Comparison of ENCODE assay signal across 16 cellular contexts in the genomic region with DNA sequence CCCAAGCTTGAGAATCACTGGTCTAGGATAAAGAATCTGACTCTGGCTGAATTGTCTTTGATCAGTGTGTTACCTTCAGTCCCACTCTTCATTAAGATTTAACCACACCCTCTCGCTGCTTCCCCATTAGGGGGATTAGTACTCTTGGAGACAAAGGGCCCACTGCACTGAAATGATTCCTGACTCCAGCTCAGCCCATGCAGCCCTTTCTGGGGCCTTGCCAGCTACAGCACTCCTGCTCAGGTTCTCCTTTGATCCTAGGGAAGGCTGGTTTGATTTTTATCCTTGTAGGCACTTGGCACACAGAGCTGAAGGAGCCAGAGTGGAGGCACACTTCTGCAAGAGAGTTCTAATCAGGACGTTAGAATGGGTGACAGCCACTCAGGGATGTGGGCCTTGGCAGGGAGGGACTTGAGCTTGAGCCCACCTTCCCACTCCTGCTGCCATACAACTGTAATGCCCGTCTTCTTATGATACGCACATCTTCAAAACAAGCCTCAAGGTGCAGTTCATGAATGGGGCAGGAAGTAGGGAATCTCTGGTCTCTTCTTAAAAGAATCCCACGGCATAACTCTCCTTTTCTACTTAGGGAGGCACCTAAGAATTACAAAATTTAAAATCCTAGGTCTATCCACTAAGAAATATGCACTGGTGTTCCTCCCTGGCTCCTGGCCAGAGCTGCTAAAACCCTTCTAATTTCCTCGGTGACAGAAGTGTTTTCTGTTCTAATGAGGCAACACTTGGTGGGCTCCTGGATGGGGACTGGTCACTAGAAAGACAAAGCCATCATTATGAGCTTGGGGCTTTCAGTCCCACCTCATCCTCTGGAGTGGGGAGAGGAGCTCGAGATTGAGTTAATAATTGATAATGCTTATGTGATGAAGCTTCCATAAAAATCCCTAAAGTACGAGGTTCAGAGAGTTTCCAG. TPM values are rescaled to one million over a fixed set of nuclear protein-coding genes. Genes with fewer than 3 reads are reported as not detected.
A peak's percentile ranks its signal among the peaks of the same experiment; 100 is the strongest.
DNase-seq lines count a peak whose midpoint lies in the region; ATAC-seq, FAIRE-seq and TF ChIP-seq lines count a peak whose summit lies in the region.
"Had no signal": no experiment of that assay in that cellular context is flagged by ENCODE, and none has a peak within 500 bp of the region (broad histone marks: within the 10 kb centered on the region; RNA-seq: fewer than 3 reads in every experiment).

No MANE protein-coding gene starts in this region.

- peak overlapping the region; percentile 18; the same call in 1 of the 3 replicates for H3K4me2 ChIP-seq in A549

- peaks cover 4% of the 10 kb centered on the region for H3K36me3 ChIP-seq in CD4-positive, CD25-positive, alpha-beta regulatory T cell (ENCODE audit: control insufficient read depth, insufficient read depth, low read length)
- H3K36me3 ChIP-seq in MG63: no peaks in the 10 kb centered on the region; the same call in 1 of the 2 replicates
- peaks cover 0 to 22% (median 12%) of the 10 kb centered on the region in 9 donors for H3K36me3 ChIP-seq in heart right ventricle
- H3K36me3 ChIP-seq: SJCRH30 had no signal

- H3K4me3 ChIP-seq in A549 (no peak overlapping the region), MG63 (no peak overlapping the region), heart right ventricle (no peak overlapping the region)
- H3K4me3 ChIP-seq in CD4-positive, CD25-positive, alpha-beta regulatory T cell (ENCODE audit: low read depth, low read length): no peak overlapping the region
- H3K4me3 ChIP-seq: BLaER1, esophagus muscularis mucosa, SJCRH30, spleen had no signal

- H3K27ac ChIP-seq in A549 (peak overlapping the region in 1 of 2 experiments; percentile 14; a peak in 1 of 6 replicates), heart right ventricle (no peak overlapping the region)
- no peak overlapping the region for H3K27ac ChIP-seq in CD4-positive, CD25-positive, alpha-beta regulatory T cell (ENCODE audit: insufficient read depth, low read length, poor library complexity, severe bottlenecking)
- H3K27ac ChIP-seq: BLaER1, esophagus muscularis mucosa, SJCRH30 had no signal

- no peak for ATAC-seq in A549
- ATAC-seq in CD4-positive, CD25-positive, alpha-beta regulatory T cell (ENCODE audit: low read depth in 2 of 2): no peak
- no peak for ATAC-seq in HG03159 (IDR thresholded peaks at IDR 0.05; ENCODE audit: unreplicated experiment)
- ATAC-seq in heart right ventricle: no peak

- H3K4me3 Mint-ChIP-seq in CD4-positive, CD25-positive, alpha-beta regulatory T cell: peak overlapping the region; percentile 74 to 99 (median 96)
- no peak overlapping the region for H3K4me3 Mint-ChIP-seq in activated CD4-positive, alpha-beta memory T cell treated with anti-CD3 and anti-CD28 coated beads for 36 hours
- peak overlapping the region in 4 of 5 donors; percentile 26 to 59 (median 54) for H3K4me3 Mint-ChIP-seq in immature natural killer cell

- H3K9me3 ChIP-seq in A549: no peaks in the 10 kb centered on the region
- no peaks in the 10 kb centered on the region for H3K9me3 ChIP-seq in CD4-positive, CD25-positive, alpha-beta regulatory T cell (ENCODE audit: control insufficient read depth in 2 of 2, low read length in 2 of 2)
- no peaks in the 10 kb centered on the region for H3K9me3 ChIP-seq in MG63
- H3K9me3 ChIP-seq in heart right ventricle: no peaks in the 10 kb centered on the region
- H3K9me3 ChIP-seq: BLaER1, esophagus muscularis mucosa, SJCRH30, spleen had no signal

- H3K36me3 Mint-ChIP-seq in CD4-positive, CD25-positive, alpha-beta regulatory T cell: peaks cover 13% of the 10 kb centered on the region
- H3K36me3 Mint-ChIP-seq in activated CD4-positive, alpha-beta memory T cell treated with anti-CD3 and anti-CD28 coated beads for 36 hours: peaks cover 19% of the 10 kb centered on the region
- H3K36me3 Mint-ChIP-seq in immature natural killer cell: peaks cover 5 to 11% (median 11%) of the 10 kb centered on the region in 3 donors

- TF ChIP-seq POLR2A in A549 (IDR thresholded peaks at IDR 0.05; ENCODE audit: low read length): no peak

- TF ChIP-seq CTCF in A549 (IDR thresholded peaks at IDR 0.05) (no peak), heart right ventricle (IDR thresholded peaks at IDR 0.05) (no peak)

- H3K27me3 ChIP-seq in CD4-positive, CD25-positive, alpha-beta regulatory T cell (ENCODE audit: control insufficient read depth, insufficient read depth, low read length): no peaks in the 10 kb centered on the region
- no peaks in the 10 kb centered on the region for H3K27me3 ChIP-seq in MG63
- H3K27me3 ChIP-seq in heart right ventricle: no peaks in the 10 kb centered on the region
- H3K27me3 ChIP-seq: BLaER1, esophagus muscularis mucosa, spleen had no signal

- H3K4me1 Mint-ChIP-seq in CD4-positive, CD25-positive, alpha-beta regulatory T cell: peaks cover 14 to 46% (median 31%) of the 10 kb centered on the region in 4 donors
- H3K4me1 Mint-ChIP-seq in activated CD4-positive, alpha-beta memory T cell treated with anti-CD3 and anti-CD28 coated beads for 36 hours (ENCODE audit: low read depth): peaks cover 37% of the 10 kb centered on the region
- H3K4me1 Mint-ChIP-seq in immature natural killer cell: peaks cover 47 to 49% of the 10 kb centered on the region in 2 donors

- DNase-seq in A549 (ENCODE audit: low read depth in 1 of 2, low spot score in 1 of 2) (no peak), immature natural killer cell (no peak), MG63 (no peak), NCI-H2196 treated with DMSO at 0.1 percent for 48 hours (lab: John Stamatoyannopoulos, UW; ENCODE audit: unreplicated experiment) (no peak), heart right ventricle (no peak)
- no peak for DNase-seq in CD4-positive, CD25-positive, alpha-beta regulatory T cell
- no peak for DNase-seq in activated CD4-positive, alpha-beta memory T cell treated with anti-CD3 and anti-CD28 coated beads for 36 hours
- DNase-seq: aorta, cortex of kidney, NCI-H1105, SJCRH30, spleen had no signal

- H3K27me3 Mint-ChIP-seq in CD4-positive, CD25-positive, alpha-beta regulatory T cell: peaks cover 4% of the 10 kb centered on the region
- no peaks in the 10 kb centered on the region for H3K27me3 Mint-ChIP-seq in activated CD4-positive, alpha-beta memory T cell treated with anti-CD3 and anti-CD28 coated beads for 36 hours
- peaks cover 7 to 26% (median 24%) of the 10 kb centered on the region in 3 donors for H3K27me3 Mint-ChIP-seq in immature natural killer cell (ENCODE audit: low read depth in 3 of 3)

- POLR2A ChIA-PET in A549 (lab: Yijun Ruan, JAX): no interaction called here
- POLR2A ChIA-PET in activated CD4-positive, alpha-beta memory T cell treated with anti-CD3 and anti-CD28 coated beads for 36 hours (lab: Charles Lee): interaction anchor here (1.4 to 1.5 kb wide), 2 partner anchors 15 to 86 kb away, joined by 4 to 5 read pairs; no protein-coding TSS in a partner anchor

- CTCF ChIA-PET in A549 (lab: Yijun Ruan, JAX): interaction anchor here (0.7 to 1.0 kb wide), 2 partner anchors 39 to 109 kb away, joined by 3 read pairs; no protein-coding TSS in a partner anchor
- CTCF ChIA-PET in activated CD4-positive, alpha-beta memory T cell treated with anti-CD3 and anti-CD28 coated beads for 36 hours (lab: Charles Lee): interaction anchor here (0.6 to 0.9 kb wide), 3 partner anchors 34 to 126 kb away, joined by 3 to 6 read pairs (median 3); a partner anchor contains a TSS

- peaks cover 19% of the 10 kb centered on the region for H3K4me1 ChIP-seq in A549
- peaks cover 45% of the 10 kb centered on the region for H3K4me1 ChIP-seq in CD4-positive, CD25-positive, alpha-beta regulatory T cell (ENCODE audit: control insufficient read depth, insufficient read depth, low read length, poor library complexity, severe bottlenecking)
- peaks cover 0 to 9% (median 0%) of the 10 kb centered on the region in 9 donors for H3K4me1 ChIP-seq in heart right ventricle
- H3K4me1 ChIP-seq: esophagus muscularis mucosa, SJCRH30 had no signal

- no peak for TF ChIP-seq RAD21 in A549 (conservative IDR thresholded peaks at IDR 0.05 in 1 of 2, IDR thresholded peaks at IDR 0.05 in 1 of 2)

- TF ChIP-seq EP300 in A549 (IDR thresholded peaks at IDR 0.05): no peak

- FAIRE-seq in A549 (lab: Jason Lieb, UNC): no peak
- FAIRE-seq: H54 had no signal

- 59% methylated on average over 8 of the region's 8 CpGs for WGBS in A549 (ENCODE audit: missing lambda C conversion rate)
- WGBS in heart right ventricle, 2 donors: 71 to 75% methylated on average over 8 of the region's 8 CpGs

- intact Hi-C loops in activated CD4-positive, alpha-beta memory T cell treated with anti-CD3 and anti-CD28 coated beads for 36 hours (cut with micrococcal nuclease): no loop called here
- intact Hi-C loops in heart right ventricle (cut with DNase I): no loop called here

- no peaks in the 10 kb centered on the region for H3K9me3 Mint-ChIP-seq in CD4-positive, CD25-positive, alpha-beta regulatory T cell
- H3K9me3 Mint-ChIP-seq in activated CD4-positive, alpha-beta memory T cell treated with anti-CD3 and anti-CD28 coated beads for 36 hours: no peaks in the 10 kb centered on the region
- no peaks in the 10 kb centered on the region for H3K9me3 Mint-ChIP-seq in immature natural killer cell

- H3K27ac Mint-ChIP-seq in CD4-positive, CD25-positive, alpha-beta regulatory T cell: peak overlapping the region; percentile 43 to 97 (median 91)
- H3K27ac Mint-ChIP-seq in activated CD4-positive, alpha-beta memory T cell treated with anti-CD3 and anti-CD28 coated beads for 36 hours: peak overlapping the region; percentile 67
- peak overlapping the region; percentile 86 to 100 (median 99) for H3K27ac Mint-ChIP-seq in immature natural killer cell

RNA-seq across cellular contexts. Expression of a gene that starts 1.5 kb away (rescaled TPM):
- polyA plus RNA-seq in A549 (2011; rRNA removed): 0.04 and 0.06 TPM in 2 replicates
- 0.01 and 0.05 TPM in 2 replicates for polyA plus RNA-seq in A549 (2012; cell fraction: cytosol; rRNA removed)
- polyA plus RNA-seq in A549 (2012; cell fraction: nucleus; rRNA removed): 0.04 and 0.08 TPM in 2 replicates
- polyA plus RNA-seq in A549 (2017; fragmentation: RNase III; extraction: RNeasy Plus Mini Kit Qiagen cat#74134 plus additional on column Dnase treatment): 0.03 TPM in 1 of 3 replicates, not detected in the others
- not detected in 2 replicates for polyA minus RNA-seq in A549 (2011; rRNA and poly(A)+ RNA removed)
- 39.4 TPM for total RNA-seq in CD4-positive, CD25-positive, alpha-beta regulatory T cell
- polyA plus RNA-seq in CD4-positive, CD25-positive, alpha-beta regulatory T cell: 10 to 100 TPM; 11.9 to 17.0 (median 14.7) TPM
- 10 to 100 TPM; 47.1 to 47.7 TPM for total RNA-seq in activated CD4-positive, alpha-beta memory T cell treated with anti-CD3 and anti-CD28 coated beads for 36 hours
- 10 to 100 TPM; 21.0 to 24.1 (median 24.1) TPM for polyA plus RNA-seq in immature natural killer cell
- not detected in 2 replicates for total RNA-seq in MG63 (2014; rRNA removed; shearing (Covaris generic); ENCODE audit: low replicate concordance)
- 1 to 10 TPM in 1 of 10 donors, under 1 TPM in 9; 0.20 to 2.4 (median 0.39) TPM for total RNA-seq in heart right ventricle
- under 1 TPM; 0.23 to 0.66 TPM for polyA plus RNA-seq in heart right ventricle

RNA-seq across cellular contexts. Expression of a gene that starts 41.9 kb away (rescaled TPM):
- polyA plus RNA-seq in A549 (2011; rRNA removed): 344 and 345 TPM in 2 replicates
- 190 and 214 TPM in 2 replicates for polyA plus RNA-seq in A549 (2012; cell fraction: cytosol; rRNA removed)
- 91.4 and 144 TPM in 2 replicates for polyA plus RNA-seq in A549 (2012; cell fraction: nucleus; rRNA removed)
- 234 to 255 TPM (median 246 TPM) in 3 replicates for polyA plus RNA-seq in A549 (2017; fragmentation: RNase III; extraction: RNeasy Plus Mini Kit Qiagen cat#74134 plus additional on column Dnase treatment)
- 80.7 and 107 TPM in 2 replicates for polyA minus RNA-seq in A549 (2011; rRNA and poly(A)+ RNA removed)
- 75.8 TPM for total RNA-seq in CD4-positive, CD25-positive, alpha-beta regulatory T cell
- 100 to 1,000 TPM; 199 to 248 (median 214) TPM for polyA plus RNA-seq in CD4-positive, CD25-positive, alpha-beta regulatory T cell
- 100 to 1,000 TPM; 113 to 114 TPM for total RNA-seq in activated CD4-positive, alpha-beta memory T cell treated with anti-CD3 and anti-CD28 coated beads for 36 hours
- 100 to 1,000 TPM; 230 to 380 (median 276) TPM for polyA plus RNA-seq in immature natural killer cell
- total RNA-seq in MG63 (2014; rRNA removed; shearing (Covaris generic); ENCODE audit: low replicate concordance): 259 and 278 TPM in 2 replicates
- total RNA-seq in heart right ventricle: 10 to 100 TPM; 42.8 to 73.7 (median 49.2) TPM
- polyA plus RNA-seq in heart right ventricle: 100 to 1,000 TPM in 1 of 2 donors, 10 to 100 TPM in 1; 40.4 to 120 TPM

Comparison
In these comparisons a context has a peak if more than half of its experiments do, and no peak if none do; other contexts are left out.
1. RNA of a gene that starts 1.5 kb away (total RNA-seq): 47.1 to 47.7 TPM in activated CD4-positive, alpha-beta memory T cell treated with anti-CD3 and anti-CD28 coated beads for 36 hours and 39.4 TPM in CD4-positive, CD25-positive, alpha-beta regulatory T cell (single experiment); 0.20 to 2.4 TPM in heart right ventricle and not detected in MG63; every median in the first group is over 10 times any median in the second.
2. Peak in every context shown above with its lines, with median percentiles within 50 percentile points of each other: H3K27ac Mint-ChIP-seq.